In the genomic region with DNA sequence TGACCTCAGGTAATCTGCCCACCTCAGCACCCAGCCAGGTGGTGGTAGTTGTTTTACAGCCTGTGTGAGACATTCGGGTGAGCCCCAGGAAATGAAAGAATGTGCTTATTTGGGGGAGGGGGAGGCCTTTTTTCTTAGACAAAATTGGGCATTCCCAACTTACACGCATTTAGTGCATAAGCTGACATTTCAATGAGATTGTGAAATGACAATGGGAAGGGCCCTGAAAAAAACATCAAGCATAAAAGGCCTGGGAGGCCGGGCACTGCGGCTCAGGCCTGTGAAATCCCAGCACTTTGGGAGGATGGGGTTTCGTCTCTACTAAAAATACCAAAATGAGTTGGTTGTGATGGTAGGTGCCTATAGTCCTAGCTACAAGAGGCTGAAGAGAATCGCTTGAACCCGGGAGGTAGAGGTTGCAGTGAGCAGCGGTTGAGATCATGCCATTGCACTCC, we compare ENCODE assay signal across 10 cellular contexts. TPM values are rescaled to one million over a fixed set of nuclear protein-coding genes. Genes with fewer than 3 reads are reported as not detected.
DNase-seq lines count a peak whose midpoint lies in the region; FAIRE-seq and TF ChIP-seq lines count a peak whose summit lies in the region.
"Had no signal": no experiment of that assay in that cellular context is flagged by ENCODE, and none has a peak within 500 bp of the region (broad histone marks: within the 10 kb centered on the region; RNA-seq: fewer than 3 reads in every experiment).

No MANE protein-coding gene starts in this region.

- H3K4me3 Mint-ChIP-seq in T-helper 2 cell treated with Interferon-gamma antibody and Interleukin-4, amounts not matched to agents 5 μg/mL and 100 μg/mL, for 36 hours, result no peak overlapping the region
- H3K4me3 Mint-ChIP-seq: T-cell had no signal

- H4K8ac ChIP-seq in mesendoderm (ENCODE audit: low read depth, low read length), result no peak overlapping the region

- peak overlapping the region; percentile 73 for H3K27ac ChIP-seq in RWPE1
- H3K27ac ChIP-seq in mesendoderm (ENCODE audit: low read depth, low read length), result peak overlapping the region; percentile 7

- peak overlapping the region; percentile 45 for H3K27ac Mint-ChIP-seq in T-helper 2 cell treated with Interferon-gamma antibody and Interleukin-4, amounts not matched to agents 5 μg/mL and 100 μg/mL, for 36 hours

- no peak overlapping the region for H3K4me2 ChIP-seq in mesendoderm (ENCODE audit: low read length)

- POLR2A ChIA-PET in RWPE1 (lab: Yijun Ruan, JAX; ENCODE audit: low non-redundant PET), result interaction anchor here (0.7 kb wide), 1 partner anchor 21 kb away, joined by 3 read pairs; no protein-coding TSS in a partner anchor

- no peak overlapping the region for H3K9ac ChIP-seq in mesendoderm (ENCODE audit: low read length)

- H3K4me3 ChIP-seq in mesendoderm (ENCODE audit: low read length), result no peak overlapping the region
- H3K4me3 ChIP-seq: stomach had no signal

- H3K27me3 ChIP-seq in mesendoderm (ENCODE audit: insufficient read depth, low read length, poor library complexity), result no peaks in the 10 kb centered on the region
- H3K27me3 ChIP-seq: stomach had no signal

- H3K79me2 ChIP-seq in mesendoderm (ENCODE audit: control insufficient read depth, insufficient read depth, low read length), result peaks cover 29% of the 10 kb centered on the region

- DNase-seq in T-helper 2 cell treated with Interferon-gamma antibody and Interleukin-4, amounts not matched to agents 5 μg/mL and 100 μg/mL, for 36 hours (ENCODE audit: low spot score), result no peak
- no peak for DNase-seq in T-helper 2 cell
- peak; percentile 28 for DNase-seq in RWPE1 (ENCODE audit: low spot score)
- peak; percentile 55 for DNase-seq in mesendoderm
- DNase-seq in activated gamma-delta T cell (lab: John Stamatoyannopoulos, UW), result no peak
- DNase-seq in D721Med (ENCODE audit: insufficient read length, low spot score), result no peak
- DNase-seq: central memory CD4-positive, alpha-beta T cell; NCI-H146; stomach; T-cell had no signal

- H3K27me3 Mint-ChIP-seq in T-helper 2 cell treated with Interferon-gamma antibody and Interleukin-4, amounts not matched to agents 5 μg/mL and 100 μg/mL, for 36 hours (ENCODE audit: low read depth), result no peaks in the 10 kb centered on the region
- H3K27me3 Mint-ChIP-seq: T-cell had no signal

- H3K4ac ChIP-seq in mesendoderm (ENCODE audit: low read depth, low read length), result no peak overlapping the region

- no peak overlapping the region for H3K18ac ChIP-seq in mesendoderm (ENCODE audit: low read length)

- TF ChIP-seq CTCF in RWPE1 (conservative IDR thresholded peaks at IDR 0.05; ENCODE audit: low read depth) (no peak), D721Med (IDR thresholded peaks at IDR 0.05; ENCODE audit: insufficient read depth, missing control alignments) (no peak)

- no peak overlapping the region for H2BK15ac ChIP-seq in mesendoderm (replicated peaks; ENCODE audit: low read depth)

- no peak overlapping the region for H2AK5ac ChIP-seq in mesendoderm (ENCODE audit: low read length)

- H3K56ac ChIP-seq in mesendoderm (ENCODE audit: low read length), result no peak overlapping the region

- CTCF ChIA-PET in RWPE1 (lab: Yijun Ruan, JAX), result interaction anchor here (0.6 kb wide), 2 partner anchors 116 to 1121 kb away, joined by 3 read pairs; no protein-coding TSS in a partner anchor

- H3K36me3 Mint-ChIP-seq in T-helper 2 cell treated with Interferon-gamma antibody and Interleukin-4, amounts not matched to agents 5 μg/mL and 100 μg/mL, for 36 hours (ENCODE audit: low read depth), result peaks cover 60% of the 10 kb centered on the region

- H3K79me1 ChIP-seq in mesendoderm (ENCODE audit: low read length), result no peaks in the 10 kb centered on the region

- no peak overlapping the region for H2BK120ac ChIP-seq in mesendoderm (ENCODE audit: low read depth, low read length)

- no CpG with 5 or more reads among the region's 8 CpGs for WGBS in mesendoderm (ENCODE audit: extremely low coverage, insufficient coverage, low lambda C conversion rate)

- no peak overlapping the region for H4K5ac ChIP-seq in mesendoderm (ENCODE audit: low read length)

- H3K4me1 Mint-ChIP-seq in T-helper 2 cell treated with Interferon-gamma antibody and Interleukin-4, amounts not matched to agents 5 μg/mL and 100 μg/mL, for 36 hours (ENCODE audit: low read depth), result peaks cover 24% of the 10 kb centered on the region

- no peak overlapping the region for H3K23ac ChIP-seq in mesendoderm (ENCODE audit: low read length)

- no peak for FAIRE-seq in D721Med (lab: Jason Lieb, UNC)

- peaks cover 18% of the 10 kb centered on the region for H3K36me3 ChIP-seq in mesendoderm (ENCODE audit: control insufficient read depth, insufficient read depth, low read length)

- H2BK5ac ChIP-seq in mesendoderm (ENCODE audit: low read length), result no peak overlapping the region

- H3K4me1 ChIP-seq in mesendoderm (ENCODE audit: control insufficient read depth, low read depth, low read length), result no peaks in the 10 kb centered on the region

- H3K9me3 Mint-ChIP-seq in T-helper 2 cell treated with Interferon-gamma antibody and Interleukin-4, amounts not matched to agents 5 μg/mL and 100 μg/mL, for 36 hours, result no peaks in the 10 kb centered on the region
- H3K9me3 Mint-ChIP-seq: T-cell had no signal

RNA-seq across cellular contexts. Expression of gene GAS5, which starts 5.0 kb away (rescaled TPM):
- 441 TPM for polyA plus RNA-seq in mesendoderm (2013, experiment 1 of 2)
- 415 TPM for polyA plus RNA-seq in mesendoderm (2013, experiment 2 of 2)

RNA-seq across cellular contexts. Expression of gene ZBTB37, which starts 5.4 kb away (rescaled TPM):
- 2.7 TPM for polyA plus RNA-seq in mesendoderm (2013, experiment 1 of 2)
- polyA plus RNA-seq in mesendoderm (2013, experiment 2 of 2), result 2.7 TPM

RNA-seq across cellular contexts. Expression of gene CENPL, which starts 38.1 kb away (rescaled TPM):
- 10.6 TPM for polyA plus RNA-seq in mesendoderm (2013, experiment 1 of 2)
- 10.4 TPM for polyA plus RNA-seq in mesendoderm (2013, experiment 2 of 2)

RNA-seq across cellular contexts. Expression of gene DARS2, which starts 38.3 kb away (rescaled TPM):
- 31.1 TPM for polyA plus RNA-seq in mesendoderm (2013, experiment 1 of 2)
- polyA plus RNA-seq in mesendoderm (2013, experiment 2 of 2), result 29.8 TPM

RNA-seq across cellular contexts. Expression of gene SERPINC1, which starts 54.3 kb away (rescaled TPM):
- polyA plus RNA-seq in mesendoderm (2013, experiment 1 of 2), result not detected
- not detected for polyA plus RNA-seq in mesendoderm (2013, experiment 2 of 2)

Comparison
In these comparisons a context has a peak if more than half of its experiments do, and no peak if none do; other contexts are left out.
1. DNase-seq: peak in RWPE1 (single experiment) and mesendoderm (single experiment); none in T-helper 2 cell treated with Interferon-gamma antibody and Interleukin-4, amounts not matched to agents 5 μg/mL and 100 μg/mL, for 36 hours (single experiment), T-helper 2 cell (0 of 5), activated gamma-delta T cell (single experiment) and D721Med (single experiment).